ENCODE assay signal across 22 cellular contexts in genomic region chr14:35034440-35034833, GRCh38.
"Had no signal": no experiment of that assay in that cellular context is flagged by ENCODE, and none has a peak within 500 bp of the region (broad histone marks: within the 10 kb centered on the region; RNA-seq: fewer than 3 reads in every experiment).

No MANE protein-coding gene starts in this region.

- H3K27ac ChIP-seq: coronary artery, esophagus muscularis mucosa, gastrocnemius medialis, heart right ventricle, neural progenitor cell, pancreas, stomach, thoracic aorta, transverse colon had no signal

- DNase-seq: effector CD4-positive, alpha-beta T cell; gastrocnemius medialis; heart right ventricle; hypothalamus; kidney glomerular epithelial cell; mammary epithelial cell; mucosa of descending colon; naive thymus-derived CD8-positive, alpha-beta T cell; occipital lobe; pancreas; right cardiac atrium; stimulated activated CD4-positive, alpha-beta T cell treated with anti-CD3 and anti-CD28 coated beads, Interleukin-4, amount 100 ng/mL, for 1 hour; stimulated activated CD8-positive, alpha-beta memory T cell treated with anti-CD3 and anti-CD28 coated beads, Interleukin-4, amount 100 ng/mL, for 48 hours; stomach; substantia nigra; transverse colon had no signal

- H3K9me3 ChIP-seq: gastrocnemius medialis, pancreas, thoracic aorta had no signal

- H3K36me3 ChIP-seq: neural progenitor cell had no signal

- H3K4me3 ChIP-seq: coronary artery, esophagus muscularis mucosa, gastrocnemius medialis, heart right ventricle, mucosa of descending colon, neural progenitor cell, pancreas, stomach, thoracic aorta, transverse colon had no signal

- H3K4me1 ChIP-seq: esophagus muscularis mucosa, gastrocnemius medialis, heart right ventricle, neural progenitor cell, pancreas, stomach, transverse colon had no signal

- H3K27ac Mint-ChIP-seq: progenitor cell of endocrine pancreas; stimulated activated effector memory CD8-positive, alpha-beta T cell treated with anti-CD3 and anti-CD28 coated beads, Interleukin-12 subunit alpha, Interleukin-12 subunit beta, amount 100 ng/mL, for 72 hours had no signal

- H3K4me3 Mint-ChIP-seq: neural progenitor cell; stimulated activated effector memory CD8-positive, alpha-beta T cell treated with anti-CD3 and anti-CD28 coated beads, Interleukin-12 subunit alpha, Interleukin-12 subunit beta, amount 100 ng/mL, for 72 hours had no signal

- H3K27me3 ChIP-seq: esophagus muscularis mucosa, gastrocnemius medialis, heart right ventricle, neural progenitor cell, pancreas, stomach, transverse colon had no signal

- ATAC-seq: gastrocnemius medialis; mucosa of descending colon; naive thymus-derived CD8-positive, alpha-beta T cell; right cardiac atrium had no signal

- H3K27me3 Mint-ChIP-seq: naive thymus-derived CD8-positive, alpha-beta T cell; progenitor cell of endocrine pancreas had no signal

- H3K4me1 Mint-ChIP-seq: naive thymus-derived CD8-positive, alpha-beta T cell; neural progenitor cell; stimulated activated effector memory CD8-positive, alpha-beta T cell treated with anti-CD3 and anti-CD28 coated beads, Interleukin-12 subunit alpha, Interleukin-12 subunit beta, amount 100 ng/mL, for 72 hours had no signal

- H3K9me3 Mint-ChIP-seq: stimulated activated effector memory CD8-positive, alpha-beta T cell treated with anti-CD3 and anti-CD28 coated beads, Interleukin-12 subunit alpha, Interleukin-12 subunit beta, amount 100 ng/mL, for 72 hours had no signal
